ENCODE assay signal across 1 cellular context in genomic region chr18:39788395-39788794, GRCh38.
TF ChIP-seq lines count a peak whose summit lies in the region.

No MANE protein-coding gene starts in this region.

TF ChIP-seq in IMR-90, 13 proteins besides CTCF, POLR2A, EP300 and RAD21 (continued from another document):
- TF ChIP-seq BHLHE40 (IDR thresholded peaks at IDR 0.05; ENCODE audit: low read depth, low read length) (no peak), NFE2L2 (IDR thresholded peaks at IDR 0.05; ENCODE audit: low read depth, low read length) (no peak), USF2 (IDR thresholded peaks at IDR 0.05; ENCODE audit: low read depth, low read length) (no peak), CEBPB (IDR thresholded peaks at IDR 0.05; ENCODE audit: low read depth, low read length) (no peak), ELK1 (IDR thresholded peaks at IDR 0.05; ENCODE audit: borderline replicate concordance, low read depth, low read length) (no peak), MAFK (IDR thresholded peaks at IDR 0.05; ENCODE audit: low read depth, low read length) (no peak), CHD1 (IDR thresholded peaks at IDR 0.05; ENCODE audit: low read depth, low read length) (no peak), SMC3 (IDR thresholded peaks at IDR 0.05; ENCODE audit: low read depth, low read length) (no peak), MAZ (IDR thresholded peaks at IDR 0.05; ENCODE audit: borderline replicate concordance, low read depth, low read length) (no peak)
